In the genomic region with DNA sequence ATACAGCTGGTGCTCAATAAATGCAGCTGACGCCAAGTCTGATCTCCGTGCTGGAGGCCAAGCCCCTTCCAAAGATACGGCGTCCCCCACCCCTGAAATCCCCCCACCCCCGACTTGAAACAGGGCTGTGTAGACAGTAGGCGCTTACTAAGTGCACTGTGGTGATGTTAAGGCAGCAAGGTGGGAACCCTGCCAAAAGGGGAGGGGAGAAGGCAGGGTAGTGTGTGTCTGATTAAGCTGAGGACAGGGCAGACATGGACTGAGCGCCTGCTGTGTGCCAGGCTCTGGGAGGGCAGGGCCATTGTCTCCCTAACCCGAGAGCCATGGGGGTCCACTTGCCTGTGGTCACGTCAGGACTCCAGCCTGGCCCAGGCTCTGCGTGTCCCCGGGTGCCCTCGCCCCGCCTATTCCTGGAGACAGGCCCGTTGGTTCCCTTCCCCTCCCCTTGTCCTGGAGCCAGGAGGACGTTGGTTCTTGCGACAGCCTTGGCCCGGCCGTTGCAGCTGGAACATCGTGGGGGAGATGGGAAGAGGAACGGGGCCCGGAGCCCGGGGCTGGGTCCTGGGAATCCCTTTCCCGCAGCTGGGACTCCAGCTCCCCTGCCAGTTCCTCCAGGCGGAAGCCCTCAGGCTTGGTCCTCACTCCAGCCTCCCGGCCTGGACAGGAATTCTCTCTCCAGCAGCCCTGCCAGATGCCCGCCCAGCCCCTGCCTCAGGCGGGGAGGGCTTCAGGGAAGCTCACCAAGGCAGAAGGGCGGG, we compare ENCODE assay signal across 1 cellular context.
A peak's percentile ranks its signal among the peaks of the same experiment; 100 is the strongest.
TF ChIP-seq lines count a peak whose summit lies in the region.

No MANE protein-coding gene starts in this region.

TF ChIP-seq in H1, 55 proteins besides CTCF, POLR2A, EP300 and RAD21:
- TF ChIP-seq TAF1 (IDR thresholded peaks at IDR 0.05; ENCODE audit: low read depth, low read length) = no peak
- TF ChIP-seq, protein P1, sequence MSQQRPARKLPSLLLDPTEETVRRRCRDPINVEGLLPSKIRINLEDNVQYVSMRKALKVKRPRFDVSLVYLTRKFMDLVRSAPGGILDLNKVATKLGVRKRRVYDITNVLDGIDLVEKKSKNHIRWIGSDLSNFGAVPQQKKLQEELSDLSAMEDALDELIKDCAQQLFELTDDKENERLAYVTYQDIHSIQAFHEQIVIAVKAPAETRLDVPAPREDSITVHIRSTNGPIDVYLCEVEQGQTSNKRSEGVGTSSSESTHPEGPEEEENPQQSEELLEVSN (IDR thresholded peaks at IDR 0.05) = no peak
- TF ChIP-seq KDM1A (IDR thresholded peaks at IDR 0.05; ENCODE audit: borderline replicate concordance, low read length) = no peak
- no peak for TF ChIP-seq ASH2L (IDR thresholded peaks at IDR 0.05; ENCODE audit: low read length)
- no peak for TF ChIP-seq SAP30 (IDR thresholded peaks at IDR 0.05; ENCODE audit: insufficient read depth, insufficient replicate concordance, low read length)
- no peak for TF ChIP-seq MAFK (IDR thresholded peaks at IDR 0.05; ENCODE audit: low read depth, low read length)
- 0 out of 2 replicates have a peak, but pooled peaks have one; percentile 70 for TF ChIP-seq GABPA (IDR thresholded peaks at IDR 0.05; ENCODE audit: borderline replicate concordance, insufficient read depth, low read length)
- no peak for TF ChIP-seq TEAD4 (IDR thresholded peaks at IDR 0.05; ENCODE audit: low read depth, low read length)
- TF ChIP-seq TBP (IDR thresholded peaks at IDR 0.05; ENCODE audit: low read depth, low read length) = peak; percentile 43; the same call in 1 of the 2 replicates
- no peak for TF ChIP-seq CBX5 (IDR thresholded peaks at IDR 0.05; ENCODE audit: low read depth, low read length)
